In the genomic region with DNA sequence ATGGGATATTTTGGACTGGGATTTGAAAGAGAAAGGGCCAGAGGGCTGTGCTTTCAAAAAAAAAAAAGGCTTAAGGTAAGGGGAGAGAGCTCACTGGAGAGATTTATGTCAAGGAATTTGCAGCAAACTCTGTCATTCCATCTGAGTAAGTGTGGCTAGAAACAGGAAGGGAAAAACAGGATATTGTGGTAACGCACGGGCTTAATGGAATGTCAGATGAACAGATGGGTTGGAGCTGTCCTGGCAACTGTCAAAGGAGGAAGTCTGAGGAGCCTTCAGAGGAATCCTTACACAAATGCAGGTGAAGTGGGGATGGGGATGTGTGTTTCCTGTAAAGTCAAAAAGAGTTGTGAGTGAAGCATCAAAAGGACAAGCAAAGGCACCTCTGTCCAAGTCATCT, we compare ENCODE assay signal across 1 cellular context.
TF ChIP-seq lines count a peak whose summit lies in the region.

No MANE protein-coding gene starts in this region.

TF ChIP-seq in GM23338, 12 proteins besides CTCF, POLR2A, EP300 and RAD21 (continued from another document):
- TF ChIP-seq, protein P1, sequence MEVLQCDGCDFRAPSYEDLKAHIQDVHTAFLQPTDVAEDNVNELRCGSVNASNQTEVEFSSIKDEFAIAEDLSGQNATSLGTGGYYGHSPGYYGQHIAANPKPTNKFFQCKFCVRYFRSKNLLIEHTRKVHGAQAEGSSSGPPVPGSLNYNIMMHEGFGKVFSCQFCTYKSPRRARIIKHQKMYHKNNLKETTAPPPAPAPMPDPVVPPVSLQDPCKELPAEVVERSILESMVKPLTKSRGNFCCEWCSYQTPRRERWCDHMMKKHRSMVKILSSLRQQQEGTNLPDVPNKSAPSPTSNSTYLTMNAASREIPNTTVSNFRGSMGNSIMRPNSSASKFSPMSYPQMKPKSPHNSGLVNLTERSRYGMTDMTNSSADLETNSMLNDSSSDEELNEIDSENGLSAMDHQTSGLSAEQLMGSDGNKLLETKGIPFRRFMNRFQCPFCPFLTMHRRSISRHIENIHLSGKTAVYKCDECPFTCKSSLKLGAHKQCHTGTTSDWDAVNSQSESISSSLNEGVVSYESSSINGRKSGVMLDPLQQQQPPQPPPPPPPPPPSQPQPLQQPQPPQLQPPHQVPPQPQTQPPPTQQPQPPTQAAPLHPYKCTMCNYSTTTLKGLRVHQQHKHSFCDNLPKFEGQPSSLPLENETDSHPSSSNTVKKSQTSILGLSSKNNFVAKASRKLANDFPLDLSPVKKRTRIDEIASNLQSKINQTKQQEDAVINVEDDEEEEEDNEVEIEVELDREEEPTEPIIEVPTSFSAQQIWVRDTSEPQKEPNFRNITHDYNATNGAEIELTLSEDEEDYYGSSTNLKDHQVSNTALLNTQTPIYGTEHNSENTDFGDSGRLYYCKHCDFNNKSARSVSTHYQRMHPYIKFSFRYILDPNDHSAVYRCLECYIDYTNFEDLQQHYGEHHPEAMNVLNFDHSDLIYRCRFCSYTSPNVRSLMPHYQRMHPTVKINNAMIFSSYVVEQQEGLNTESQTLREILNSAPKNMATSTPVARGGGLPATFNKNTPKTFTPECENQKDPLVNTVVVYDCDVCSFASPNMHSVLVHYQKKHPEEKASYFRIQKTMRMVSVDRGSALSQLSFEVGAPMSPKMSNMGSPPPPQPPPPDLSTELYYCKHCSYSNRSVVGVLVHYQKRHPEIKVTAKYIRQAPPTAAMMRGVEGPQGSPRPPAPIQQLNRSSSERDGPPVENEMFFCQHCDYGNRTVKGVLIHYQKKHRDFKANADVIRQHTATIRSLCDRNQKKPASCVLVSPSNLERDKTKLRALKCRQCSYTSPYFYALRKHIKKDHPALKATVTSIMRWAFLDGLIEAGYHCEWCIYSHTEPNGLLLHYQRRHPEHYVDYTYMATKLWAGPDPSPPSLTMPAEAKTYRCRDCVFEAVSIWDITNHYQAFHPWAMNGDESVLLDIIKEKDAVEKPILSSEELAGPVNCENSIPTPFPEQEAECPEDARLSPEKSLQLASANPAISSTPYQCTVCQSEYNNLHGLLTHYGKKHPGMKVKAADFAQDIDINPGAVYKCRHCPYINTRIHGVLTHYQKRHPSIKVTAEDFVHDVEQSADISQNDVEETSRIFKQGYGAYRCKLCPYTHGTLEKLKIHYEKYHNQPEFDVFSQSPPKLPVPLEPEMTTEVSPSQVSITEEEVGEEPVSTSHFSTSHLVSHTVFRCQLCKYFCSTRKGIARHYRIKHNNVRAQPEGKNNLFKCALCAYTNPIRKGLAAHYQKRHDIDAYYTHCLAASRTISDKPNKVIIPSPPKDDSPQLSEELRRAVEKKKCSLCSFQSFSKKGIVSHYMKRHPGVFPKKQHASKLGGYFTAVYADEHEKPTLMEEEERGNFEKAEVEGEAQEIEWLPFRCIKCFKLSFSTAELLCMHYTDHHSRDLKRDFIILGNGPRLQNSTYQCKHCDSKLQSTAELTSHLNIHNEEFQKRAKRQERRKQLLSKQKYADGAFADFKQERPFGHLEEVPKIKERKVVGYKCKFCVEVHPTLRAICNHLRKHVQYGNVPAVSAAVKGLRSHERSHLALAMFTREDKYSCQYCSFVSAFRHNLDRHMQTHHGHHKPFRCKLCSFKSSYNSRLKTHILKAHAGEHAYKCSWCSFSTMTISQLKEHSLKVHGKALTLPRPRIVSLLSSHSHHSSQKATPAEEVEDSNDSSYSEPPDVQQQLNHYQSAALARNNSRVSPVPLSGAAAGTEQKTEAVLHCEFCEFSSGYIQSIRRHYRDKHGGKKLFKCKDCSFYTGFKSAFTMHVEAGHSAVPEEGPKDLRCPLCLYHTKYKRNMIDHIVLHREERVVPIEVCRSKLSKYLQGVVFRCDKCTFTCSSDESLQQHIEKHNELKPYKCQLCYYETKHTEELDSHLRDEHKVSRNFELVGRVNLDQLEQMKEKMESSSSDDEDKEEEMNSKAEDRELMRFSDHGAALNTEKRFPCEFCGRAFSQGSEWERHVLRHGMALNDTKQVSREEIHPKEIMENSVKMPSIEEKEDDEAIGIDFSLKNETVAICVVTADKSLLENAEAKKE (CRISPR knock-in tag; IDR thresholded peaks at IDR 0.05) = no peak
- TF ChIP-seq EZH2phosphoT487 (IDR thresholded peaks at IDR 0.05; ENCODE audit: unreplicated experiment) = no peak
TF ChIP-seq in GM23338: peak in this region for 0.
